3 cellular contexts compared by ENCODE assay signal in genomic region chr20:32642257-32643046, GRCh38.
TF ChIP-seq lines count a peak whose summit lies in the region.

No MANE protein-coding gene starts in this region.

TF ChIP-seq in HepG2, 621 proteins besides CTCF, POLR2A, EP300 and RAD21:
- no peak for TF ChIP-seq PAX8 (CRISPR knock-in tag; IDR thresholded peaks at IDR 0.05; ENCODE audit: borderline replicate concordance)
- TF ChIP-seq ZNF501 (CRISPR knock-in tag; IDR thresholded peaks at IDR 0.05) = 0 out of 2 replicates have a peak, but pooled peaks have one; percentile 23
- 0 out of 2 replicates have a peak, but pooled peaks have one; percentile 14 for TF ChIP-seq NFIB (CRISPR knock-in tag; IDR thresholded peaks at IDR 0.05; ENCODE audit: borderline replicate concordance)
- 0 out of 2 replicates have a peak, but pooled peaks have one; percentile 35 for TF ChIP-seq FOXC1 (CRISPR knock-in tag; IDR thresholded peaks at IDR 0.05; ENCODE audit: borderline replicate concordance)
- TF ChIP-seq ZNF432 (CRISPR knock-in tag; IDR thresholded peaks at IDR 0.05; ENCODE audit: borderline replicate concordance) = 0 out of 2 replicates have a peak, but pooled peaks have one; percentile 24
- no peak for TF ChIP-seq MBD4 (IDR thresholded peaks at IDR 0.05; ENCODE audit: borderline replicate concordance, low read length)
- 0 out of 3 replicates have a peak, but pooled peaks have one; percentile 21 for TF ChIP-seq MXI1 (IDR thresholded peaks at IDR 0.05; ENCODE audit: borderline replicate concordance, low read depth, low read length)
- peak; percentile 49; the same call in 1 of the 2 replicates for TF ChIP-seq ZNF768 (CRISPR knock-in tag; IDR thresholded peaks at IDR 0.05)

TF ChIP-seq in H1, 55 proteins besides CTCF, POLR2A, EP300 and RAD21:
- TF ChIP-seq YY1 (IDR thresholded peaks at IDR 0.05; ENCODE audit: low read depth, low read length) = no peak
- no peak for TF ChIP-seq SP1 (IDR thresholded peaks at IDR 0.05; ENCODE audit: low read depth, low read length)
- no peak for TF ChIP-seq SUZ12 (IDR thresholded peaks at IDR 0.05; ENCODE audit: low read length)
- no peak for TF ChIP-seq PHF8 (conservative IDR thresholded peaks at IDR 0.05; ENCODE audit: low read depth, low read length)
- TF ChIP-seq CBX8 (IDR thresholded peaks at IDR 0.05; ENCODE audit: borderline replicate concordance, low read depth, low read length) = no peak
- TF ChIP-seq BCL11A (IDR thresholded peaks at IDR 0.05; ENCODE audit: low read depth in 2 of 2, low read length in 2 of 2) = no peak
- no peak for TF ChIP-seq KDM5A (IDR thresholded peaks at IDR 0.05; ENCODE audit: low read length)
- TF ChIP-seq TAF7 (optimal IDR thresholded peaks at IDR 0.05; ENCODE audit: borderline replicate concordance, low read depth, low read length) = no peak
- TF ChIP-seq NRF1 (IDR thresholded peaks at IDR 0.05; ENCODE audit: low read depth, low read length) = no peak
- TF ChIP-seq SIN3A (conservative IDR thresholded peaks at IDR 0.05 in 1 of 2, IDR thresholded peaks at IDR 0.05 in 1 of 2; ENCODE audit: low read depth in 1 of 2, low read length in 2 of 2) = no peak
- no peak for TF ChIP-seq CHD7 (IDR thresholded peaks at IDR 0.05; ENCODE audit: insufficient replicate concordance, low read length)
- no peak for TF ChIP-seq SP4 (IDR thresholded peaks at IDR 0.05; ENCODE audit: low read length)
- TF ChIP-seq RBBP5 (IDR thresholded peaks at IDR 0.05; ENCODE audit: borderline replicate concordance, low read depth, low read length) = no peak
- TF ChIP-seq SIX5 (IDR thresholded peaks at IDR 0.05; ENCODE audit: low read depth, low read length) = no peak
- TF ChIP-seq ASH2L (IDR thresholded peaks at IDR 0.05; ENCODE audit: low read length) = no peak
- no peak for TF ChIP-seq RNF2 (IDR thresholded peaks at IDR 0.05; ENCODE audit: borderline replicate concordance, low read depth, low read length, missing control alignments, poor library complexity, severe bottlenecking)
- TF ChIP-seq KDM1A (IDR thresholded peaks at IDR 0.05; ENCODE audit: borderline replicate concordance, low read length) = no peak

TF ChIP-seq in SK-N-SH, 30 proteins besides CTCF, POLR2A, EP300 and RAD21:
- TF ChIP-seq REST (IDR thresholded peaks at IDR 0.05; ENCODE audit: low read depth, low read length) = no peak
- no peak for TF ChIP-seq RXRA (IDR thresholded peaks at IDR 0.05; ENCODE audit: borderline replicate concordance, low read depth)
- no peak for TF ChIP-seq TCF12 (IDR thresholded peaks at IDR 0.05)
- TF ChIP-seq MAX (IDR thresholded peaks at IDR 0.05; ENCODE audit: low read depth) = no peak
TF ChIP-seq in SK-N-SH: peak in this region for 0.
